Comparison of ENCODE assay signal across 8 cellular contexts in genomic region chr9:121744002-121744686, GRCh38.
DNase-seq lines count a peak whose midpoint lies in the region; ATAC-seq and TF ChIP-seq lines count a peak whose summit lies in the region.

No MANE protein-coding gene starts in this region.

- POLR2A ChIA-PET in Panc1 (lab: Charles Lee), result no interaction called here

- TF ChIP-seq CTCF in AG09319 (IDR thresholded peaks at IDR 0.05; ENCODE audit: low read depth, low read length), result peak; percentile 53
- peak; percentile 66 for TF ChIP-seq CTCF in GM12865 (IDR thresholded peaks at IDR 0.05; ENCODE audit: insufficient read depth, low read depth, low read length, missing control alignments)
- peak; percentile 80 for TF ChIP-seq CTCF in Panc1 (IDR thresholded peaks at IDR 0.05)

- peaks cover 22% of the 10 kb centered on the region for H3K4me1 ChIP-seq in Panc1 (ENCODE audit: control insufficient read depth, insufficient read depth, low read length)

- H3K4me3 ChIP-seq in GM12865 (ENCODE audit: low read depth, low read length) (no peak overlapping the region), Panc1 (ENCODE audit: low read depth in 2 of 2, low read length in 2 of 2) (peak overlapping the region; percentile 44 to 53)

- H3K27me3 ChIP-seq in Panc1 (ENCODE audit: control insufficient read depth, insufficient read depth, low read length), result no peaks in the 10 kb centered on the region

- CTCF ChIA-PET in Panc1 (lab: Charles Lee), result no interaction called here

- no TSS peak for BruUV-seq in Panc1 (replicated peaks; lab: Mats Ljungman, UMichigan)

- intact Hi-C loops in Panc1 (cut with micrococcal nuclease; ENCODE audit: unreplicated experiment), result loop anchor here (5.0 kb wide), 1 partner anchor 248 kb away; no protein-coding TSS in a partner anchor

- ATAC-seq in Panc1 (peak; percentile 82), HG03432 (IDR thresholded peaks at IDR 0.05; ENCODE audit: unreplicated experiment) (no peak)
- ATAC-seq in stimulated activated naive CD8-positive, alpha-beta T cell treated with anti-CD3 and anti-CD28 coated beads, Interleukin-15, Interleukin-2, amounts not matched to agents 100 U/mL and 50 U/mL, for 24 hours, result no peak

- H3K27ac ChIP-seq in Panc1 (ENCODE audit: low read length) (peak overlapping the region; percentile 70), caudate nucleus (ENCODE audit: low read depth, low read length) (peak overlapping the region; percentile 72)

- DNase-seq in AG09319 (ENCODE audit: extremely low read depth, low read depth) (peak; percentile 14), GM12865 (ENCODE audit: low read depth) (peak; percentile 74), Panc1 (ENCODE audit: low read depth, low spot score) (no peak), caudate nucleus (lab: John Stamatoyannopoulos, UW) (peak in 45 of 61 donors; percentile 11 to 79 (median 45)), left kidney (ENCODE audit: low read depth, low spot score) (peak; percentile 76), NCI-H774 (lab: John Stamatoyannopoulos, UW) (no peak)
- DNase-seq in stimulated activated naive CD8-positive, alpha-beta T cell treated with anti-CD3 and anti-CD28 coated beads, Interleukin-15, Interleukin-2, amounts not matched to agents 100 U/mL and 50 U/mL, for 24 hours, result peak; percentile 26

- no peaks in the 10 kb centered on the region for H3K9me3 ChIP-seq in Panc1 (ENCODE audit: control insufficient read depth, insufficient read depth, low read depth, low read length)

- H3K36me3 ChIP-seq in Panc1 (ENCODE audit: control insufficient read depth, insufficient read depth, low read length), result no peaks in the 10 kb centered on the region

- in situ Hi-C loops in Panc1 (cut with HindIII; ENCODE audit: low pct_unique_long_range_greater_than_20kb, low sequenced_read_pairs), result no loop called here

Comparison
In these comparisons a context has a peak if more than half of its experiments do, and no peak if none do; other contexts are left out.
1. DNase-seq: peak in AG09319 (single experiment), GM12865 (single experiment), caudate nucleus (45 of 61), left kidney (single experiment) and stimulated activated naive CD8-positive, alpha-beta T cell treated with anti-CD3 and anti-CD28 coated beads, Interleukin-15, Interleukin-2, amounts not matched to agents 100 U/mL and 50 U/mL, for 24 hours (single experiment); none in Panc1 (single experiment) and NCI-H774 (single experiment).
2. Peak in every context shown above with its lines, with median percentiles within 50 percentile points of each other: CTCF ChIP-seq.